ENCODE assay signal across 10 cellular contexts in the genomic region with DNA sequence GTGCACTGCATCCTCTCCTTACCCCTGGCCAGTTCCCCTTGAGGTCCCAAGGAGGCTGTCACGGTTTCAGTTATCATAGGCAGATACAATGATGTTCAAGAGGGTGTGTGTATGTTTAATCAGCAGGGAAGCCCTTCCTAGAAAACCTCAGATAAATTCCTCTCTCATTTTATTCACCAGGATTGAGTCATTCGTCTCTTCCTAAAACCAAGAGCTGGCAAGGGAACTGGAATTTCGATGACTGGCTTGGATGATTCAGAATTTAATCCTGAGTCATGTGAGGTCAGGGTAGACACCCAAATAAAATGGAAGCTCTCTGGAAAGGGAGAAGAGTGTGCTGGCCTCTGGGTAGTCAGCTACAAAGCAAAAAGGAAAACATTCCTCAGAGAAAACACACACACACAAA.
DNase-seq lines count a peak whose midpoint lies in the region; ATAC-seq and TF ChIP-seq lines count a peak whose summit lies in the region.
"Had no signal": no experiment of that assay in that cellular context is flagged by ENCODE, and none has a peak within 500 bp of the region (broad histone marks: within the 10 kb centered on the region; RNA-seq: fewer than 3 reads in every experiment).

No MANE protein-coding gene starts in this region.

- TF ChIP-seq POLR2A in HCT116 (IDR thresholded peaks at IDR 0.05; ENCODE audit: borderline replicate concordance, extremely low read depth, insufficient read depth, insufficient read length) = no peak
- TF ChIP-seq POLR2A in sigmoid colon (IDR thresholded peaks at IDR 0.05) = no peak

- H3K27ac ChIP-seq in HCT116 (ENCODE audit: low read depth, low read length) (no peak overlapping the region), Panc1 (ENCODE audit: low read length) (0 out of 2 replicates have a peak overlapping the region, but pooled peaks have one; percentile 34), sigmoid colon (peak overlapping the region in 3 of 4 donors; percentile 37 to 62 (median 50))
- no peak overlapping the region for H3K27ac ChIP-seq in effector memory CD4-positive, alpha-beta T cell (ENCODE audit: insufficient read depth, low read length, poor library complexity, severe bottlenecking)
- H3K27ac ChIP-seq: parathyroid adenoma had no signal

- peak overlapping the region; percentile 79 for H2AFZ ChIP-seq in HCT116 (ENCODE audit: low read depth, low read length, poor library complexity, severe bottlenecking)
- H2AFZ ChIP-seq: parathyroid adenoma had no signal

- TF ChIP-seq RAD21 in HCT116 (IDR thresholded peaks at IDR 0.05; ENCODE audit: low read depth) = peak; percentile 36; the same call in 1 of the 2 replicates

- ATAC-seq in HCT116 (peak; percentile 91), Panc1 (peak; percentile 94), GM18861 (IDR thresholded peaks at IDR 0.05; ENCODE audit: unreplicated experiment) (no peak)
- no peak for ATAC-seq in activated CD8-positive, alpha-beta T cell treated with anti-CD3 and anti-CD28 coated beads, Interleukin-2, amount 10 ng/mL, durations not matched to agents 7 days and 5 days

- H3K4me3 Mint-ChIP-seq in activated CD8-positive, alpha-beta T cell treated with anti-CD3 and anti-CD28 coated beads, Interleukin-2, amount 10 ng/mL, durations not matched to agents 7 days and 5 days = no peak overlapping the region
- H3K4me3 Mint-ChIP-seq: dendritic cell treated with granulocyte-macrophage colony-stimulating factor and Interleukin-4, amounts not matched to agents 40 ng/mL and 50 ng/mL, for 4 days had no signal

- DNase-seq in HCT116 (ENCODE audit: low read depth, low spot score) = peak; percentile 93
- peak; percentile 88 for DNase-seq in Panc1 (ENCODE audit: low read depth, low spot score)
- DNase-seq in fibroblast of peridontal ligament (ENCODE audit: extremely low read depth) = peak; percentile 98
- DNase-seq in sigmoid colon = no peak
- DNase-seq in activated CD8-positive, alpha-beta T cell treated with anti-CD3 and anti-CD28 coated beads, Interleukin-2, amount 10 ng/mL, durations not matched to agents 7 days and 5 days = no peak
- no peak for DNase-seq in AML-193 (lab: John Stamatoyannopoulos, UW)
- DNase-seq in effector memory CD4-positive, alpha-beta T cell = no peak

- BruUV-seq in HCT116 (replicated peaks; lab: Mats Ljungman, UMichigan) (no TSS peak), Panc1 (replicated peaks; lab: Mats Ljungman, UMichigan) (no TSS peak)

- no peak overlapping the region; a peak in 1 of 4 replicates for H3K4me3 ChIP-seq in HCT116 (replicated peaks in 1 of 2; ENCODE audit: low read depth in 1 of 2, low read length in 2 of 2)
- H3K4me3 ChIP-seq in Panc1 (ENCODE audit: low read depth in 2 of 2, low read length in 2 of 2) = no peak overlapping the region
- no peak overlapping the region for H3K4me3 ChIP-seq in sigmoid colon
- H3K4me3 ChIP-seq in effector memory CD4-positive, alpha-beta T cell (ENCODE audit: insufficient read depth, low read depth, low read length, poor library complexity, severe bottlenecking) = no peak overlapping the region

- H3K36me3 Mint-ChIP-seq in activated CD8-positive, alpha-beta T cell treated with anti-CD3 and anti-CD28 coated beads, Interleukin-2, amount 10 ng/mL, durations not matched to agents 7 days and 5 days (ENCODE audit: low read depth) = no peaks in the 10 kb centered on the region

- H3K27me3 Mint-ChIP-seq in activated CD8-positive, alpha-beta T cell treated with anti-CD3 and anti-CD28 coated beads, Interleukin-2, amount 10 ng/mL, durations not matched to agents 7 days and 5 days (ENCODE audit: low read depth) = no peaks in the 10 kb centered on the region
- H3K27me3 Mint-ChIP-seq: dendritic cell treated with granulocyte-macrophage colony-stimulating factor and Interleukin-4, amounts not matched to agents 40 ng/mL and 50 ng/mL, for 4 days had no signal

- 7 to 47% methylated on average over 3 of the region's 3 CpGs for WGBS in sigmoid colon, 2 donors

- H3K27me3 ChIP-seq in HCT116 (ENCODE audit: insufficient read depth, low read length) (no peaks in the 10 kb centered on the region), Panc1 (ENCODE audit: control insufficient read depth, insufficient read depth, low read length) (no peaks in the 10 kb centered on the region), sigmoid colon (no peaks in the 10 kb centered on the region)
- no peaks in the 10 kb centered on the region for H3K27me3 ChIP-seq in effector memory CD4-positive, alpha-beta T cell (replicated peaks; ENCODE audit: control insufficient read depth, insufficient read depth, low read length, poor library complexity, severe bottlenecking)

- H3K9me2 ChIP-seq in HCT116 (ENCODE audit: insufficient read depth) = no peaks in the 10 kb centered on the region

- H3K4me1 ChIP-seq in HCT116 (ENCODE audit: control insufficient read depth in 1 of 2, insufficient read depth in 2 of 2, low read length in 2 of 2) = peaks cover 17 to 34% of the 10 kb centered on the region in 2 experiments
- H3K4me1 ChIP-seq in Panc1 (ENCODE audit: control insufficient read depth, insufficient read depth, low read length) = no peaks in the 10 kb centered on the region; the same call in 1 of the 2 replicates
- H3K4me1 ChIP-seq in sigmoid colon = peaks cover 0 to 32% (median 7%) of the 10 kb centered on the region in 4 donors
- H3K4me1 ChIP-seq in effector memory CD4-positive, alpha-beta T cell (ENCODE audit: control insufficient read depth, insufficient read depth, low read length, poor library complexity, severe bottlenecking) = no peaks in the 10 kb centered on the region
- H3K4me1 ChIP-seq: parathyroid adenoma had no signal

- H3K4me2 ChIP-seq in HCT116 (ENCODE audit: low read length) = peak overlapping the region; percentile 62

- no peaks in the 10 kb centered on the region for H3K9me3 ChIP-seq in HCT116 (ENCODE audit: control insufficient read depth in 1 of 2, insufficient read depth in 1 of 2, low read depth in 1 of 2, low read length in 2 of 2)
- H3K9me3 ChIP-seq in Panc1 (ENCODE audit: control insufficient read depth, insufficient read depth, low read depth, low read length) = no peaks in the 10 kb centered on the region
- no peaks in the 10 kb centered on the region for H3K9me3 ChIP-seq in sigmoid colon
- no peaks in the 10 kb centered on the region for H3K9me3 ChIP-seq in effector memory CD4-positive, alpha-beta T cell (ENCODE audit: control insufficient read depth, low read length)

- no peaks in the 10 kb centered on the region for H4K20me1 ChIP-seq in HCT116 (ENCODE audit: insufficient read depth)

- H3K36me3 ChIP-seq in HCT116 (ENCODE audit: control insufficient read depth in 1 of 2, insufficient read depth in 2 of 2, low read length in 2 of 2) (no peaks in the 10 kb centered on the region), Panc1 (ENCODE audit: control insufficient read depth, insufficient read depth, low read length) (no peaks in the 10 kb centered on the region), sigmoid colon (no peaks in the 10 kb centered on the region)
- no peaks in the 10 kb centered on the region for H3K36me3 ChIP-seq in effector memory CD4-positive, alpha-beta T cell (ENCODE audit: control insufficient read depth, insufficient read depth, low read length)

- no peaks in the 10 kb centered on the region for H3K79me2 ChIP-seq in HCT116 (ENCODE audit: insufficient read depth, low read length)
- H3K79me2 ChIP-seq: parathyroid adenoma had no signal

- POLR2A ChIA-PET in HCT116 (lab: Charles Lee) (interaction anchor here (0.7 to 1.1 kb wide), 2 partner anchors 27 to 38 kb away, joined by 3 to 4 read pairs; no protein-coding TSS in a partner anchor), Panc1 (lab: Charles Lee) (no interaction called here)
- POLR2A ChIA-PET in activated CD8-positive, alpha-beta T cell treated with anti-CD3 and anti-CD28 coated beads, Interleukin-2, amount 10 ng/mL, durations not matched to agents 7 days and 5 days (lab: Charles Lee) = no interaction called here

- TF ChIP-seq EP300 in sigmoid colon (IDR thresholded peaks at IDR 0.05) = no peak

- peak overlapping the region; percentile 21; the same call in 1 of the 2 replicates for H3K9ac ChIP-seq in HCT116 (ENCODE audit: low read length)
- H3K9ac ChIP-seq: parathyroid adenoma had no signal

- no peaks in the 10 kb centered on the region for H3K9me3 Mint-ChIP-seq in activated CD8-positive, alpha-beta T cell treated with anti-CD3 and anti-CD28 coated beads, Interleukin-2, amount 10 ng/mL, durations not matched to agents 7 days and 5 days (ENCODE audit: insufficient read depth)
- H3K9me3 Mint-ChIP-seq: dendritic cell treated with granulocyte-macrophage colony-stimulating factor and Interleukin-4, amounts not matched to agents 40 ng/mL and 50 ng/mL, for 4 days had no signal

- H3K27ac Mint-ChIP-seq in activated CD8-positive, alpha-beta T cell treated with anti-CD3 and anti-CD28 coated beads, Interleukin-2, amount 10 ng/mL, durations not matched to agents 7 days and 5 days = no peak overlapping the region
- H3K27ac Mint-ChIP-seq: dendritic cell treated with granulocyte-macrophage colony-stimulating factor and Interleukin-4, amounts not matched to agents 40 ng/mL and 50 ng/mL, for 4 days had no signal

- RAD21 ChIA-PET in HCT116 (lab: Charles Lee; ENCODE audit: low non-redundant PET in 1 of 2, low total read pairs in 2 of 2, uncharacterized antibody in 2 of 2, unreplicated experiment in 2 of 2) = no interaction called here

- no peak for TF ChIP-seq CTCF in HCT116 (IDR thresholded peaks at IDR 0.05 in 2 of 3, conservative IDR thresholded peaks at IDR 0.05 in 1 of 3; ENCODE audit: borderline replicate concordance in 1 of 3, insufficient read depth in 1 of 3, low read depth in 2 of 3, low read length in 2 of 3)
- TF ChIP-seq CTCF in Panc1 (IDR thresholded peaks at IDR 0.05) = no peak
- no peak for TF ChIP-seq CTCF in sigmoid colon (IDR thresholded peaks at IDR 0.05)

- intact Hi-C loops in HCT116 (cut with micrococcal nuclease) = no loop called here
- intact Hi-C loops in Panc1 (cut with micrococcal nuclease; ENCODE audit: unreplicated experiment) = no loop called here
- intact Hi-C loops in sigmoid colon (cut with DNase I) = no loop called here

- no peaks in the 10 kb centered on the region for H3K4me1 Mint-ChIP-seq in activated CD8-positive, alpha-beta T cell treated with anti-CD3 and anti-CD28 coated beads, Interleukin-2, amount 10 ng/mL, durations not matched to agents 7 days and 5 days (ENCODE audit: low read depth)

- in situ Hi-C loops in Panc1 (cut with HindIII; ENCODE audit: low pct_unique_long_range_greater_than_20kb, low sequenced_read_pairs) = no loop called here

- CTCF ChIA-PET in HCT116 (lab: Charles Lee) = interaction anchor here (0.6 kb wide), 2 partner anchors 8 to 166 kb away, joined by 3 read pairs; no protein-coding TSS in a partner anchor
- CTCF ChIA-PET in Panc1 (lab: Charles Lee) = no interaction called here
- CTCF ChIA-PET in activated CD8-positive, alpha-beta T cell treated with anti-CD3 and anti-CD28 coated beads, Interleukin-2, amount 10 ng/mL, durations not matched to agents 7 days and 5 days (lab: Charles Lee) = no interaction called here

TF ChIP-seq in HCT116, 20 proteins besides CTCF, POLR2A, EP300 and RAD21 (continues in another document):
- TF ChIP-seq EZH2phosphoT487 (IDR thresholded peaks at IDR 0.05; ENCODE audit: borderline replicate concordance) = no peak
- TF ChIP-seq EGR1 (IDR thresholded peaks at IDR 0.05; ENCODE audit: low read depth) = peak; percentile 44; the same call in 1 of the 2 replicates

Comparison
In these comparisons a context has a peak if more than half of its experiments do, and no peak if none do; other contexts are left out.
1. ATAC-seq: peak in HCT116 (single experiment) and Panc1 (single experiment); none in GM18861 (single experiment) and activated CD8-positive, alpha-beta T cell treated with anti-CD3 and anti-CD28 coated beads, Interleukin-2, amount 10 ng/mL, durations not matched to agents 7 days and 5 days (single experiment).
2. DNase-seq: peak in HCT116 (single experiment), Panc1 (single experiment) and fibroblast of peridontal ligament (single experiment); none in sigmoid colon (single experiment), activated CD8-positive, alpha-beta T cell treated with anti-CD3 and anti-CD28 coated beads, Interleukin-2, amount 10 ng/mL, durations not matched to agents 7 days and 5 days (single experiment), AML-193 (0 of 2) and effector memory CD4-positive, alpha-beta T cell (0 of 3).
3. H3K27ac ChIP-seq: peak in Panc1 (single experiment) and sigmoid colon (3 of 4); none in HCT116 (single experiment) and effector memory CD4-positive, alpha-beta T cell (single experiment).